Comparison of ENCODE assay signal across 8 cellular contexts in genomic region chr7:138161600-138162081, GRCh38.
DNase-seq lines count a peak whose midpoint lies in the region; ATAC-seq and TF ChIP-seq lines count a peak whose summit lies in the region.

No MANE protein-coding gene starts in this region.

- H3K14ac ChIP-seq in neuronal stem cell (ENCODE audit: low read length) = no peak overlapping the region

- no peak overlapping the region for H2AFZ ChIP-seq in fibroblast of lung (ENCODE audit: low read length)
- peak overlapping the region; percentile 66 for H2AFZ ChIP-seq in neuronal stem cell (ENCODE audit: low read length)

- in situ Hi-C loops in HAP-1 (cut with MboI; ENCODE audit: low sequenced_read_pairs) = no loop called here

- H3K23ac ChIP-seq in neuronal stem cell (ENCODE audit: low read depth, low read length, poor library complexity) = no peak overlapping the region

- H2AK5ac ChIP-seq in neuronal stem cell (ENCODE audit: low read depth, low read length) = no peak overlapping the region

- ATAC-seq in thoracic aorta (ENCODE audit: insufficient number of reproducible peaks, low FRiP score, low read depth) = no peak

- TF ChIP-seq CTCF in LNCAP (IDR thresholded peaks at IDR 0.05) (peak; percentile 80), Peyer's patch (IDR thresholded peaks at IDR 0.05) (peak in 5 of 6 experiments; percentile 9 to 78 (median 73)), fibroblast of lung (conservative IDR thresholded peaks at IDR 0.05 in 1 of 2, IDR thresholded peaks at IDR 0.05 in 1 of 2; ENCODE audit: low read depth in 1 of 2, low read length in 2 of 2) (peak; percentile 50 to 75), thoracic aorta (IDR thresholded peaks at IDR 0.05) (no peak)

- peak; percentile 26 for DNase-seq in GM04503 (ENCODE audit: low read depth)
- peak; percentile 93 to 98 for DNase-seq in HAP-1 (ENCODE audit: low spot score in 2 of 2)
- DNase-seq in Peyer's patch = peak; percentile 61 to 90 (median 70)
- DNase-seq in activated T-cell treated with anti-CD3 and anti-CD28 coated beads, Interleukin-2, amount 50 U/mL, for 24 hours = peak; percentile 66
- DNase-seq in fibroblast of lung (ENCODE audit: low read depth in 2 of 2) = peak; percentile 84 to 90
- peak; percentile 90 for DNase-seq in neuronal stem cell (ENCODE audit: low spot score)
- DNase-seq in thoracic aorta (ENCODE audit: low spot score) = peak; percentile 8

- H3K79me1 ChIP-seq in neuronal stem cell (ENCODE audit: low read depth, low read length) = no peaks in the 10 kb centered on the region

- peaks cover 4% of the 10 kb centered on the region for H3K27me3 Mint-ChIP-seq in activated T-cell treated with anti-CD3 and anti-CD28 coated beads, Interleukin-2, amount 50 U/mL, for 24 hours

- no peaks in the 10 kb centered on the region for H3K36me3 ChIP-seq in HAP-1 (replicated peaks)
- no peaks in the 10 kb centered on the region for H3K36me3 ChIP-seq in Peyer's patch
- H3K36me3 ChIP-seq in fibroblast of lung (ENCODE audit: control insufficient read depth, insufficient read depth, low read length) = no peaks in the 10 kb centered on the region
- H3K36me3 ChIP-seq in neuronal stem cell (replicated peaks in 1 of 2; ENCODE audit: control insufficient read depth in 2 of 2, insufficient read depth in 2 of 2, low read length in 2 of 2) = no peaks in the 10 kb centered on the region
- H3K36me3 ChIP-seq in thoracic aorta = no peaks in the 10 kb centered on the region

- no peak overlapping the region for H3K4me2 ChIP-seq in fibroblast of lung (ENCODE audit: extremely low read depth, insufficient read depth, low read length)
- H3K4me2 ChIP-seq in neuronal stem cell (ENCODE audit: insufficient read depth, low read length, poor library complexity, severe bottlenecking) = no peak overlapping the region

- H3K4me3 ChIP-seq in HAP-1 (no peak overlapping the region), Peyer's patch (no peak overlapping the region), fibroblast of lung (replicated peaks in 1 of 4; ENCODE audit: control extremely low read depth in 1 of 4, insufficient read depth in 1 of 4, low read depth in 3 of 4, low read length in 4 of 4) (no peak overlapping the region), neuronal stem cell (ENCODE audit: low read length in 2 of 2) (peak overlapping the region in 1 of 2 donors; percentile 19), thoracic aorta (no peak overlapping the region)

- H3K9me3 ChIP-seq in HAP-1 = peaks cover 16% of the 10 kb centered on the region; the same call in 1 of the 2 replicates
- peaks cover 0 to 6% (median 0%) of the 10 kb centered on the region in 4 donors for H3K9me3 ChIP-seq in Peyer's patch
- H3K9me3 ChIP-seq in fibroblast of lung (ENCODE audit: control insufficient read depth, insufficient read depth, low read depth, low read length) = no peaks in the 10 kb centered on the region
- H3K9me3 ChIP-seq in neuronal stem cell (replicated peaks in 1 of 2; ENCODE audit: control insufficient read depth in 2 of 2, insufficient read depth in 1 of 2, low read depth in 1 of 2, low read length in 2 of 2) = peaks cover 6 to 37% of the 10 kb centered on the region in 2 donors
- peaks cover 7% of the 10 kb centered on the region for H3K9me3 ChIP-seq in thoracic aorta

- no peaks in the 10 kb centered on the region for H3K4me1 Mint-ChIP-seq in activated T-cell treated with anti-CD3 and anti-CD28 coated beads, Interleukin-2, amount 50 U/mL, for 24 hours (ENCODE audit: low read depth)

- WGBS in neuronal stem cell (ENCODE audit: extremely low coverage in 2 of 2, insufficient read length in 2 of 2, insufficient replicate concordance in 1 of 2), 2 donors = no CpG with 5 or more reads among the region's 4 CpGs

- peaks cover 5% of the 10 kb centered on the region for H3K36me3 Mint-ChIP-seq in activated T-cell treated with anti-CD3 and anti-CD28 coated beads, Interleukin-2, amount 50 U/mL, for 24 hours (ENCODE audit: low read depth)

- no peak overlapping the region for H3K4me3 Mint-ChIP-seq in activated T-cell treated with anti-CD3 and anti-CD28 coated beads, Interleukin-2, amount 50 U/mL, for 24 hours

- H2BK120ac ChIP-seq in neuronal stem cell (ENCODE audit: low read depth, low read length) = no peak overlapping the region

- H3K9ac ChIP-seq in fibroblast of lung (ENCODE audit: insufficient read depth, low read length) (no peak overlapping the region), neuronal stem cell (ENCODE audit: low read depth, low read length, poor library complexity) (no peak overlapping the region)

- no peaks in the 10 kb centered on the region for H3K27me3 ChIP-seq in HAP-1 (ENCODE audit: low read depth)
- no peaks in the 10 kb centered on the region for H3K27me3 ChIP-seq in Peyer's patch
- H3K27me3 ChIP-seq in fibroblast of lung (ENCODE audit: control insufficient read depth, insufficient read depth, low read length) = no peaks in the 10 kb centered on the region
- no peaks in the 10 kb centered on the region for H3K27me3 ChIP-seq in neuronal stem cell (ENCODE audit: control insufficient read depth in 3 of 3, insufficient read depth in 3 of 3, low read depth in 1 of 3, low read length in 3 of 3)
- no peaks in the 10 kb centered on the region for H3K27me3 ChIP-seq in thoracic aorta (replicated peaks; ENCODE audit: insufficient read depth)

- H3K27ac ChIP-seq in Peyer's patch (no peak overlapping the region), fibroblast of lung (ENCODE audit: insufficient read depth, low read length) (no peak overlapping the region), neuronal stem cell (replicated peaks; ENCODE audit: low read length) (peak overlapping the region; percentile 7), thoracic aorta (no peak overlapping the region)

- peaks cover 15% of the 10 kb centered on the region for H3K9me3 Mint-ChIP-seq in activated T-cell treated with anti-CD3 and anti-CD28 coated beads, Interleukin-2, amount 50 U/mL, for 24 hours

- no peak overlapping the region for H4K8ac ChIP-seq in neuronal stem cell (ENCODE audit: low read depth, low read length)

- TF ChIP-seq POLR2A in Peyer's patch (IDR thresholded peaks at IDR 0.05) = no peak

- H2BK15ac ChIP-seq in neuronal stem cell (ENCODE audit: low read length) = no peak overlapping the region

- H3K4ac ChIP-seq in neuronal stem cell (ENCODE audit: low read length) = no peak overlapping the region

- no peaks in the 10 kb centered on the region for H3K79me2 ChIP-seq in fibroblast of lung (ENCODE audit: control insufficient read depth, insufficient read depth, low read length)

- H2BK5ac ChIP-seq in neuronal stem cell (ENCODE audit: low read length) = no peak overlapping the region

- no peak overlapping the region for H2BK12ac ChIP-seq in neuronal stem cell (ENCODE audit: low read length)

- H3K4me1 ChIP-seq in HAP-1 (peaks cover 19% of the 10 kb centered on the region), Peyer's patch (no peaks in the 10 kb centered on the region), fibroblast of lung (ENCODE audit: control insufficient read depth, extremely low read depth, insufficient read depth, low read length) (no peaks in the 10 kb centered on the region), neuronal stem cell (ENCODE audit: control insufficient read depth in 2 of 2, insufficient read depth in 1 of 2, low read depth in 1 of 2, low read length in 2 of 2) (peaks cover 3 to 8% of the 10 kb centered on the region in 2 donors), thoracic aorta (ENCODE audit: control insufficient read depth in 1 of 2, low read depth in 2 of 2) (no peaks in the 10 kb centered on the region)

- H3K27ac Mint-ChIP-seq in activated T-cell treated with anti-CD3 and anti-CD28 coated beads, Interleukin-2, amount 50 U/mL, for 24 hours = no peak overlapping the region

- H4K20me1 ChIP-seq in fibroblast of lung (ENCODE audit: control insufficient read depth, extremely low read depth, insufficient read depth, low read length) = no peaks in the 10 kb centered on the region

- H4K91ac ChIP-seq in neuronal stem cell (ENCODE audit: low read depth, low read length, poor library complexity) = no peak overlapping the region

- H3K18ac ChIP-seq in neuronal stem cell (ENCODE audit: low read length) = no peak overlapping the region

Comparison
In these comparisons a context has a peak if more than half of its experiments do, and no peak if none do; other contexts are left out.
1. DNase-seq: peak in every context shown above with its lines; median percentile 96 in HAP-1; 90 in neuronal stem cell; 87 in fibroblast of lung; 70 in Peyer's patch; 66 in activated T-cell treated with anti-CD3 and anti-CD28 coated beads, Interleukin-2, amount 50 U/mL, for 24 hours; 26 in GM04503; 8 in thoracic aorta.